8 cellular contexts compared by ENCODE assay signal in the genomic region with DNA sequence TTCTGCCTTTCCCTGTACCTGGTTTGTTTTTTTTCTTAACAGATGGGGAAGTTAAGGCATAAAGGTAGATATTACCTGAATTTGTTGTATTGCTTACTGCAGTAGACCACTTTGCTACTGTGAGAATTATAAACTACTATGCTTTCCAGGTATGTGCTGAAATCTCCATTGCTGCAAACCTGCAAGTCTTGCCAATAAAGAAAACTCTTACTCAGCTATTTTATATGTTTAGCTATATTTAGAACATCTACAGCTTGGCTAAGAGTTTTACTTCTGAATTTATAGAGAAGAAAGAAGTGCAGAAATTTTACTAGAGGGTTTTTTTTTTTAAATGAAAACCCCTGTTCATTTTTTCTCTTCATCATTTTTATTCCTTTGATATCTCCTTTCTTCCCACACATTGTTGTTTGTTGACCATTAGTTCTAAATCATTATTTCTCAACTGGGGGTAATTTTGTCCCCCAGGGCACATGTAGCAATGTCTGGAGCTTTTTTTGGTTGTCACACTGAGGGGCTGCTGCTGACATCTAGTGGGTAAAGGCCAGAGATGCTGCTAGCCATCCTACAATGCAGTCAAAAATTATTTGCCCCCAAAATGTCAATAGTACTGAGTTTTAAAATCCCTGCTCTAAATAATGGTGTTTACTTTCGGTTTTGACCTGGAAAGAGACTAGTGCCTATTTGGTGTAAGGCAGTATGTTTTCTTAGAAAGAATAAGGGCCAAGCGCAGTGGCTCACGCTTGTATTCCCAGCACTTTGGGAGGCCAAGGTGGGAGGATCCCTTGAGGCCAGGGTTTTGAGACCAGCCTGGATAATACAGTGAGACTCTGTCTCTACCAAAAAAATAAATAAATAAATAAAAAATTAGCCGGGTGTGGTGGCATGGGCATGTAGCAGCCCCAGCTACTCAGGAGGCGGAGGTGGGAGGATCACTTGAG. TPM values are rescaled to one million over a fixed set of nuclear protein-coding genes. Genes with fewer than 3 reads are reported as not detected.
A peak's percentile ranks its signal among the peaks of the same experiment; 100 is the strongest.
DNase-seq lines count a peak whose midpoint lies in the region; ATAC-seq and TF ChIP-seq lines count a peak whose summit lies in the region.

No MANE protein-coding gene starts in this region.

- CTCF ChIA-PET in BJ (lab: Yijun Ruan, JAX): interaction anchor here (0.6 to 1.9 kb wide), 13 partner anchors 9 to 140 kb away, joined by 3 to 15 read pairs (median 3); a partner anchor contains a TSS

- no peaks in the 10 kb centered on the region for H3K27me3 ChIP-seq in BJ (ENCODE audit: control insufficient read depth, insufficient read depth, low read length)
- H3K27me3 ChIP-seq in osteoblast (ENCODE audit: insufficient read depth, low read length): no peaks in the 10 kb centered on the region

- H2AFZ ChIP-seq in osteoblast (ENCODE audit: low read length): no peak overlapping the region

- POLR2A ChIA-PET in BJ (lab: Charles Lee): no interaction called here

- TF ChIP-seq CTCF in BJ (IDR thresholded peaks at IDR 0.05; ENCODE audit: insufficient read depth, low read depth, low read length) (peak; percentile 69), GM20000 (IDR thresholded peaks at IDR 0.05; ENCODE audit: extremely low read depth, missing control alignments) (peak; percentile 37), osteoblast (IDR thresholded peaks at IDR 0.05; ENCODE audit: extremely low read depth, low read depth, low read length) (peak; percentile 77)

- H3K4me3 ChIP-seq in BJ (ENCODE audit: low read depth, low read length) (no peak overlapping the region), osteoblast (ENCODE audit: insufficient read depth, low read length) (no peak overlapping the region)

- peaks cover 6% of the 10 kb centered on the region for H3K4me1 ChIP-seq in osteoblast (ENCODE audit: insufficient read depth, low read length)

- ATAC-seq in GM18519 (IDR thresholded peaks at IDR 0.05; ENCODE audit: low FRiP score, unreplicated experiment): no peak

- peak overlapping the region; percentile 30 for H3K4me2 ChIP-seq in osteoblast (ENCODE audit: insufficient read depth, low read length)

- peaks cover 12% of the 10 kb centered on the region for H4K20me1 ChIP-seq in osteoblast (ENCODE audit: insufficient read depth, low read length)

- H3K27ac ChIP-seq in osteoblast (ENCODE audit: low read depth, low read length): no peak overlapping the region

- no peaks in the 10 kb centered on the region for H3K36me3 ChIP-seq in BJ (ENCODE audit: control insufficient read depth, insufficient read depth, low read length)
- H3K36me3 ChIP-seq in osteoblast (ENCODE audit: insufficient read depth, low read length): no peaks in the 10 kb centered on the region

- peaks cover 36% of the 10 kb centered on the region for H3K79me2 ChIP-seq in osteoblast (ENCODE audit: insufficient read depth, low read length)

- H3K9me3 ChIP-seq in osteoblast (ENCODE audit: low read depth, low read length): no peaks in the 10 kb centered on the region

- DNase-seq in BJ (ENCODE audit: low read depth) (no peak), GM20000 (ENCODE audit: low spot score) (peak; percentile 12), T-helper 1 cell (peak in 4 of 5 donors; percentile 25 to 39 (median 32)), osteoblast (ENCODE audit: insufficient read length, low spot score, missing footprints) (peak; percentile 30), mucosa of gallbladder (ENCODE audit: low spot score) (no peak), iPS-NIHi11 (ENCODE audit: low spot score) (no peak)
- DNase-seq in effector CD4-positive, alpha-beta T cell: peak; percentile 33

RNA-seq across cellular contexts. Expression of a gene that starts 48.6 kb away (rescaled TPM):
- 33.2 and 47.8 TPM in 2 replicates for polyA plus RNA-seq in BJ (2011; rRNA removed)
- polyA minus RNA-seq in BJ (2011; rRNA and poly(A)+ RNA removed): 110 and 125 TPM in 2 replicates
- total RNA-seq in osteoblast: 51.0 and 72.5 TPM in 2 replicates
- 42.6 TPM for total RNA-seq in mucosa of gallbladder

Comparison
In these comparisons a context has a peak if more than half of its experiments do, and no peak if none do; other contexts are left out.
1. DNase-seq: peak in GM20000 (single experiment), T-helper 1 cell (4 of 5), effector CD4-positive, alpha-beta T cell (single experiment) and osteoblast (single experiment); none in BJ (single experiment), mucosa of gallbladder (single experiment) and iPS-NIHi11 (single experiment).
2. Peak in every context shown above with its lines, with median percentiles within 50 percentile points of each other: CTCF ChIP-seq.